ENCODE assay signal across 10 cellular contexts in genomic region chr7:112481833-112482669, GRCh38. TPM values are rescaled to one million over a fixed set of nuclear protein-coding genes. Genes with fewer than 3 reads are reported as not detected.
DNase-seq lines count a peak whose midpoint lies in the region; ATAC-seq, FAIRE-seq and TF ChIP-seq lines count a peak whose summit lies in the region.
"Had no signal": no experiment of that assay in that cellular context is flagged by ENCODE, and none has a peak within 500 bp of the region (broad histone marks: within the 10 kb centered on the region; RNA-seq: fewer than 3 reads in every experiment).

No MANE protein-coding gene starts in this region.

- no TSS peak for BruUV-seq in PC-3 (replicated peaks; lab: Mats Ljungman, UMichigan)

- H3K4me1 ChIP-seq in PC-3 (ENCODE audit: insufficient read depth, low read length) (peaks cover 43% of the 10 kb centered on the region), pancreas (peaks cover 0 to 21% (median 0%) of the 10 kb centered on the region in 3 donors)

- no peak for TF ChIP-seq CTCF in BJ (IDR thresholded peaks at IDR 0.05; ENCODE audit: insufficient read depth, low read depth, low read length)
- TF ChIP-seq CTCF in PC-3 (conservative IDR thresholded peaks at IDR 0.05; ENCODE audit: low read depth, low read length): no peak
- no peak for TF ChIP-seq CTCF in pancreas (IDR thresholded peaks at IDR 0.05)

- peak; percentile 75 for DNase-seq in BJ (ENCODE audit: low read depth)
- peak; percentile 85 for DNase-seq in PC-3
- peak; percentile 34 to 54 for DNase-seq in erythroblast (lab: John Stamatoyannopoulos, UW)
- DNase-seq in pancreas: peak in 1 of 6 donors; percentile 28
- no peak for DNase-seq in NCI-H1092 (lab: John Stamatoyannopoulos, UW)
- no peak for DNase-seq in activated gamma-delta T cell (lab: John Stamatoyannopoulos, UW)
- DNase-seq: activated CD4-positive, alpha-beta T cell treated with anti-CD3 and anti-CD28 coated beads, Interleukin-2, amount 10 ng/mL, durations not matched to agents 24 days and 14 days; GF-D8 had no signal

- no peaks in the 10 kb centered on the region; the same call in 1 of the 2 replicates for H4K20me1 ChIP-seq in PC-3 (ENCODE audit: low read length)

- no peaks in the 10 kb centered on the region for H3K79me2 ChIP-seq in PC-3 (ENCODE audit: low read length)

- TF ChIP-seq POLR2A in erythroblast (IDR thresholded peaks at IDR 0.05; ENCODE audit: low read length): no peak

- peak overlapping the region; percentile 31 for H3K9ac ChIP-seq in PC-3 (ENCODE audit: low read length)

- POLR2A ChIA-PET in BJ (lab: Charles Lee) (no interaction called here), PC-3 (lab: Charles Lee; ENCODE audit: unreplicated experiment) (interaction anchor here (0.6 to 0.7 kb wide), 2 partner anchors 31 to 37 kb away, joined by 3 to 7 read pairs; no protein-coding TSS in a partner anchor)

- H2AFZ ChIP-seq in PC-3 (ENCODE audit: low read length): no peak overlapping the region

- peak overlapping the region; percentile 89 for H3K27ac ChIP-seq in PC-3 (ENCODE audit: low read length)
- H3K27ac ChIP-seq in pancreas: peak overlapping the region in 2 of 4 donors; percentile 2 to 25

- H3K9me2 ChIP-seq in PC-3 (replicated peaks; ENCODE audit: low read length): no peaks in the 10 kb centered on the region

- CTCF ChIA-PET in BJ (lab: Yijun Ruan, JAX): interaction anchor here (2.0 to 5.9 kb wide), 5 partner anchors 11 to 30 kb away, joined by 10 to 28 read pairs (median 12); no protein-coding TSS in a partner anchor
- CTCF ChIA-PET in PC-3 (lab: Charles Lee): interaction anchor here (0.6 to 1.4 kb wide), 2 partner anchors 14 to 19 kb away, joined by 3 to 18 read pairs; no protein-coding TSS in a partner anchor

- H3F3A ChIP-seq in PC-3 (ENCODE audit: low read length, unreplicated experiment): peaks cover 18% of the 10 kb centered on the region

- intact Hi-C loops in PC-3 (cut with micrococcal nuclease) (loop anchor here (1.0 to 5.0 kb wide), 5 partner anchors 13 to 740 kb away; no protein-coding TSS in a partner anchor), pancreas (cut with DNase I) (loop anchor here in 1 of 3 donors (10.0 kb wide), 1 partner anchor 737 kb away; no protein-coding TSS in a partner anchor)

- ATAC-seq in PC-3: peak; percentile 78
- peak; percentile 54 to 76 (median 64) for ATAC-seq in pancreas
- no peak for ATAC-seq in HG03442 (IDR thresholded peaks at IDR 0.05; ENCODE audit: unreplicated experiment)
- no peak for ATAC-seq in HG02678 (IDR thresholded peaks at IDR 0.05; ENCODE audit: unreplicated experiment)

- H3K4me2 ChIP-seq in PC-3 (ENCODE audit: low read length): peak overlapping the region; percentile 68

- H3K36me3 ChIP-seq in BJ (ENCODE audit: control insufficient read depth, insufficient read depth, low read length) (no peaks in the 10 kb centered on the region), PC-3 (ENCODE audit: low read depth, low read length) (0 out of 2 replicates have a peak, but pooled peaks cover 4% of the 10 kb centered on the region), pancreas (no peaks in the 10 kb centered on the region)

- no peaks in the 10 kb centered on the region for H3K9me3 ChIP-seq in PC-3 (ENCODE audit: low read length)
- H3K9me3 ChIP-seq in pancreas: no peaks in the 10 kb centered on the region

- 45 to 51% methylated on average over 3 of the region's 3 CpGs for WGBS in pancreas, 2 donors

- H3K27me3 ChIP-seq in BJ (ENCODE audit: control insufficient read depth, insufficient read depth, low read length) (no peaks in the 10 kb centered on the region), PC-3 (ENCODE audit: low read length) (no peaks in the 10 kb centered on the region), pancreas (no peaks in the 10 kb centered on the region)

- FAIRE-seq in pancreas (lab: Jason Lieb, UNC): no peak

- no peak overlapping the region for H3K4me3 ChIP-seq in BJ (ENCODE audit: low read depth, low read length)
- H3K4me3 ChIP-seq in PC-3 (ENCODE audit: low read length): no peak overlapping the region
- no peak overlapping the region for H3K4me3 ChIP-seq in pancreas

RNA-seq across cellular contexts. Expression of gene LSMEM1, which starts 1.3 kb away (rescaled TPM):
- polyA plus RNA-seq in BJ (2011; rRNA removed): 0.12 and 0.72 TPM in 2 replicates
- 0.26 TPM in 1 of 2 replicates, not detected in the other for polyA minus RNA-seq in BJ (2011; rRNA and poly(A)+ RNA removed)
- 0.15 and 0.29 TPM in 2 replicates for total RNA-seq in PC-3 (2014; rRNA removed)
- 1 to 10 TPM in 5 of 6 donors, under 1 TPM in 1; 0.88 to 6.4 (median 2.1) TPM for total RNA-seq in pancreas
- polyA plus RNA-seq in pancreas: 1 to 10 TPM; 7.0 to 8.1 TPM

RNA-seq across cellular contexts. Expression of gene IFRD1, which starts 31.8 kb away (rescaled TPM):
- polyA plus RNA-seq in BJ (2011; rRNA removed) (24.2 and 39.6 TPM in 2 replicates), pancreas (100 to 1,000 TPM in 1 of 2 donors, 10 to 100 TPM in 1; 45.3 to 102 TPM)
- 16.1 and 19.6 TPM in 2 replicates for polyA minus RNA-seq in BJ (2011; rRNA and poly(A)+ RNA removed)
- total RNA-seq in PC-3 (2014; rRNA removed) (72.6 and 73.4 TPM in 2 replicates), pancreas (100 to 1,000 TPM in 2 of 6 donors, 10 to 100 TPM in 4; 44.7 to 141 (median 72.6) TPM)

Comparison
In these comparisons a context has a peak if more than half of its experiments do, and no peak if none do; other contexts are left out.
1. DNase-seq: peak in BJ (single experiment), PC-3 (single experiment) and erythroblast (2 of 2); none in NCI-H1092 (single experiment) and activated gamma-delta T cell (single experiment).
2. ATAC-seq: peak in PC-3 (single experiment) and pancreas (4 of 4); none in HG03442 (single experiment) and HG02678 (single experiment).